Comparison of ENCODE assay signal across 8 cellular contexts in genomic region chr13:84098273-84098672, GRCh38.
"Had no signal": no experiment of that assay in that cellular context is flagged by ENCODE, and none has a peak within 500 bp of the region (broad histone marks: within the 10 kb centered on the region; RNA-seq: fewer than 3 reads in every experiment).

No MANE protein-coding gene starts in this region.

- H3K27ac Mint-ChIP-seq: HFFc6, IgD-negative memory B cell had no signal

- H3K27ac ChIP-seq: HL-60 had no signal

- DNase-seq: GOT3, H7, HFFc6 had no signal

- H3K9me3 Mint-ChIP-seq: HFFc6 had no signal

- H3K36me3 Mint-ChIP-seq: IgD-negative memory B cell had no signal

- H3K27me3 Mint-ChIP-seq: IgD-negative memory B cell had no signal

- H3K9me3 ChIP-seq: HAP-1 had no signal

- H3K36me3 ChIP-seq: HAP-1 had no signal

- H3K4me1 ChIP-seq: HAP-1 had no signal

- H3K4me3 ChIP-seq: HAP-1 had no signal

- H3K4me1 Mint-ChIP-seq: IgD-negative memory B cell had no signal

- ATAC-seq: HCT116, HepG2 had no signal

- H3K4me3 Mint-ChIP-seq: HFFc6, IgD-negative memory B cell had no signal
